In genomic region chr17:48997827-48998556, GRCh38 we compare ENCODE assay signal across 9 cellular contexts. TPM values are rescaled to one million over a fixed set of nuclear protein-coding genes. Genes with fewer than 3 reads are reported as not detected.
DNase-seq lines count a peak whose midpoint lies in the region; ATAC-seq, FAIRE-seq and TF ChIP-seq lines count a peak whose summit lies in the region.
"Had no signal": no experiment of that assay in that cellular context is flagged by ENCODE, and none has a peak within 500 bp of the region (broad histone marks: within the 10 kb centered on the region; RNA-seq: fewer than 3 reads in every experiment).

No MANE protein-coding gene starts in this region.

- TF ChIP-seq CTCF in A549 (IDR thresholded peaks at IDR 0.05) (no peak), GM23338 (conservative IDR thresholded peaks at IDR 0.05; ENCODE audit: low read depth in 2 of 2) (no peak), keratinocyte (optimal IDR thresholded peaks at IDR 0.05 in 1 of 3, IDR thresholded peaks at IDR 0.05 in 1 of 3, conservative IDR thresholded peaks at IDR 0.05 in 1 of 3; ENCODE audit: extremely low read depth in 1 of 3, insufficient read depth in 2 of 3, low read length in 3 of 3) (no peak)

- peaks cover 32% of the 10 kb centered on the region for H3K4me1 Mint-ChIP-seq in GM23338
- peaks cover 28% of the 10 kb centered on the region for H3K4me1 Mint-ChIP-seq in activated T-cell treated with anti-CD3 and anti-CD28 coated beads, Interleukin-2, amount 50 U/mL, for 4 hours (ENCODE audit: low read depth)

- H3K27ac ChIP-seq in A549: peak overlapping the region; percentile 93 to 97
- peak overlapping the region; percentile 99 for H3K27ac ChIP-seq in GM23338 (ENCODE audit: low read depth)
- H3K27ac ChIP-seq in keratinocyte (ENCODE audit: control insufficient read depth, insufficient read depth, low read length): no peak overlapping the region

- peak overlapping the region; percentile 99 for H3K27ac Mint-ChIP-seq in GM23338

- H3K79me2 ChIP-seq in GM23338 (replicated peaks; ENCODE audit: insufficient read depth) (peaks cover 58% of the 10 kb centered on the region), keratinocyte (ENCODE audit: control insufficient read depth, insufficient read depth, low read length) (no peaks in the 10 kb centered on the region)

- H4K20me1 ChIP-seq in GM23338 (replicated peaks; ENCODE audit: insufficient read depth) (peaks cover 12% of the 10 kb centered on the region; the same call in 1 of the 2 replicates), keratinocyte (ENCODE audit: control insufficient read depth, extremely low read depth, insufficient read depth, low read length) (no peaks in the 10 kb centered on the region)

- H2AFZ ChIP-seq in GM23338 (no peak overlapping the region), keratinocyte (ENCODE audit: control insufficient read depth, low read length) (peak overlapping the region; percentile 26)

- TF ChIP-seq RAD21 in A549 (conservative IDR thresholded peaks at IDR 0.05 in 1 of 2, IDR thresholded peaks at IDR 0.05 in 1 of 2): no peak

- TF ChIP-seq EP300 in A549 (IDR thresholded peaks at IDR 0.05): no peak

- no peaks in the 10 kb centered on the region for H3K36me3 ChIP-seq in GM23338 (ENCODE audit: insufficient read depth)
- no peaks in the 10 kb centered on the region for H3K36me3 ChIP-seq in keratinocyte (ENCODE audit: control insufficient read depth in 2 of 2, extremely low read depth in 1 of 2, insufficient read depth in 2 of 2, low read length in 2 of 2)

- peaks cover 52% of the 10 kb centered on the region for H3K36me3 Mint-ChIP-seq in GM23338 (ENCODE audit: low read depth)
- H3K36me3 Mint-ChIP-seq in activated T-cell treated with anti-CD3 and anti-CD28 coated beads, Interleukin-2, amount 50 U/mL, for 4 hours (ENCODE audit: insufficient read depth): no peaks in the 10 kb centered on the region

- H3K4me3 ChIP-seq in A549 (peak overlapping the region; percentile 60), GM23338 (peak overlapping the region; percentile 78), keratinocyte (ENCODE audit: control insufficient read depth in 2 of 3, extremely low read depth in 1 of 3, insufficient read depth in 2 of 3, low read depth in 1 of 3, low read length in 3 of 3) (peak overlapping the region; percentile 18 to 51 (median 22))

- no peaks in the 10 kb centered on the region for H3K9me2 ChIP-seq in GM23338 (ENCODE audit: insufficient read depth)

- POLR2A ChIA-PET in A549 (lab: Yijun Ruan, JAX): interaction anchor here (0.6 to 9.1 kb wide), 18 partner anchors 8 to 319 kb away, joined by 3 to 156 read pairs (median 8); partner anchors contain the start of genes ATP5MC1, SNF8 and UBE2Z

- TF ChIP-seq POLR2A in A549 (IDR thresholded peaks at IDR 0.05; ENCODE audit: low read length): 0 out of 2 replicates have a peak, but pooled peaks have one; percentile 2

- no peaks in the 10 kb centered on the region for H3K9me3 ChIP-seq in A549
- no peaks in the 10 kb centered on the region for H3K9me3 ChIP-seq in keratinocyte (ENCODE audit: control insufficient read depth, low read depth, low read length)

- H3F3A ChIP-seq in GM23338 (replicated peaks; ENCODE audit: low read depth): peaks cover 11% of the 10 kb centered on the region

- CTCF ChIA-PET in A549 (lab: Yijun Ruan, JAX): interaction anchor here (0.6 to 30.3 kb wide), 15 partner anchors 14 to 325 kb away, joined by 3 to 639 read pairs (median 5); partner anchors contain the start of genes ATP5MC1, GIP and SNF8

- peaks cover 3% of the 10 kb centered on the region; the same call in 2 of the 3 replicates for H3K9me3 Mint-ChIP-seq in GM23338
- peaks cover 3% of the 10 kb centered on the region for H3K9me3 Mint-ChIP-seq in activated T-cell treated with anti-CD3 and anti-CD28 coated beads, Interleukin-2, amount 50 U/mL, for 4 hours

- ATAC-seq in A549 (peak in 1 of 2 experiments; percentile 3; a peak in 3 of 6 replicates), GM23338 (peak; percentile 1; the same call in 2 of the 3 replicates), HG02798 (IDR thresholded peaks at IDR 0.05; ENCODE audit: poor library complexity, unreplicated experiment) (no peak)
- peak; percentile 23 to 36 for ATAC-seq in activated T-cell treated with anti-CD3 and anti-CD28 coated beads, Interleukin-2, amount 50 U/mL, for 4 hours

- no peaks in the 10 kb centered on the region for H3K9me1 ChIP-seq in keratinocyte (ENCODE audit: control insufficient read depth, extremely low read depth, insufficient read depth, low read length)

- DNase-seq in A549 (ENCODE audit: low read depth in 1 of 2, low spot score in 1 of 2) (no peak), GM23338 (ENCODE audit: low spot score) (peak; percentile 38), keratinocyte (ENCODE audit: low read depth, low spot score) (no peak), activated gamma-delta T cell (lab: John Stamatoyannopoulos, UW) (no peak), GM19240 (ENCODE audit: insufficient read length, low spot score) (no peak), NCI-H2227 treated with DMSO at 0.1 percent for 48 hours (lab: John Stamatoyannopoulos, UW) (no peak)
- DNase-seq in activated T-cell treated with anti-CD3 and anti-CD28 coated beads, Interleukin-2, amount 50 U/mL, for 4 hours: no peak

- H3K4me2 ChIP-seq in A549 (peak overlapping the region; percentile 90), GM23338 (peak overlapping the region; percentile 79), keratinocyte (ENCODE audit: control insufficient read depth, extremely low read depth, insufficient read depth, low read depth, low read length) (peak overlapping the region; percentile 73)

- FAIRE-seq in A549 (lab: Jason Lieb, UNC) (no peak), keratinocyte (lab: Jason Lieb, UNC) (no peak)

- dilution Hi-C loops in keratinocyte (cut with MboI; ENCODE audit: extremely low pct_ligation_motif_present, low sequenced_read_pairs): no loop called here

- 1% methylated on average over 52 of the region's 58 CpGs for WGBS in A549 (ENCODE audit: missing lambda C conversion rate)

- peak overlapping the region; percentile 90 for H3K4me3 Mint-ChIP-seq in GM23338
- peak overlapping the region; percentile 58 for H3K4me3 Mint-ChIP-seq in activated T-cell treated with anti-CD3 and anti-CD28 coated beads, Interleukin-2, amount 50 U/mL, for 4 hours

- H3K27me3 ChIP-seq in GM23338 (ENCODE audit: insufficient read depth) (no peaks in the 10 kb centered on the region), keratinocyte (ENCODE audit: control insufficient read depth, extremely low read depth, insufficient read depth, low read length) (peaks cover 68% of the 10 kb centered on the region)

- H3K9ac ChIP-seq in keratinocyte (ENCODE audit: control insufficient read depth, extremely low read depth, insufficient read depth, low read length): no peak overlapping the region

- H3K27me3 Mint-ChIP-seq in GM23338 (ENCODE audit: insufficient read depth, low read depth, poor library complexity): peaks cover 29% of the 10 kb centered on the region
- peaks cover 81% of the 10 kb centered on the region for H3K27me3 Mint-ChIP-seq in activated T-cell treated with anti-CD3 and anti-CD28 coated beads, Interleukin-2, amount 50 U/mL, for 4 hours (ENCODE audit: low read depth)

- peaks cover 44% of the 10 kb centered on the region for H3K4me1 ChIP-seq in A549
- H3K4me1 ChIP-seq in GM23338 (ENCODE audit: insufficient read depth): peaks cover 41% of the 10 kb centered on the region
- no peaks in the 10 kb centered on the region for H3K4me1 ChIP-seq in keratinocyte (ENCODE audit: control insufficient read depth, extremely low read depth, insufficient read depth, low read length)

RNA-seq across cellular contexts. Expression of gene IGF2BP1, which starts 0.8 kb away (rescaled TPM):
- polyA plus RNA-seq in A549 (2011; rRNA removed) (26.2 and 30.1 TPM in 2 replicates), A549 (2017; fragmentation: RNase III; extraction: RNeasy Plus Mini Kit Qiagen cat#74134 plus additional on column Dnase treatment) (38.0 to 42.3 TPM (median 40.3 TPM) in 3 replicates), GM23338 (2016; fragmentation: Nextera tagmentation; extraction: Ambion mirVana) (66.1 and 68.6 TPM in 2 replicates), keratinocyte (under 0.01 TPM in 1 of 3 replicates, not detected in the others)
- 31.0 and 37.6 TPM in 2 replicates for polyA plus RNA-seq in A549 (2012; cell fraction: cytosol; rRNA removed)
- polyA plus RNA-seq in A549 (2012; cell fraction: nucleus; rRNA removed): 47.7 and 67.8 TPM in 2 replicates
- polyA minus RNA-seq in A549 (2011; rRNA and poly(A)+ RNA removed): 56.3 and 83.5 TPM in 2 replicates
- 231 and 249 TPM in 2 replicates for total RNA-seq in GM23338 (2014; rRNA removed; shearing (Covaris generic))
- total RNA-seq in activated T-cell treated with anti-CD3 and anti-CD28 coated beads, Interleukin-2, amount 50 U/mL, for 4 hours: under 1 TPM; 0.32 to 0.76 (median 0.35) TPM
- polyA plus RNA-seq in keratinocyte (2011; ENCODE audit: low read depth): not detected
- polyA plus RNA-seq in keratinocyte (2011; cell fraction: cytosol; rRNA removed): not detected in 2 replicates
- polyA plus RNA-seq in keratinocyte (2011; cell fraction: nucleus; rRNA removed): 0.04 TPM in 1 of 2 replicates, not detected in the other
- not detected in 2 replicates for polyA plus RNA-seq in keratinocyte (2012; ENCODE audit: low replicate concordance)
- 0.03 TPM in 1 of 3 replicates, not detected in the others for polyA minus RNA-seq in keratinocyte
- not detected for polyA minus RNA-seq in keratinocyte (2011; cell fraction: cytosol; rRNA and poly(A)+ RNA removed)
- 0.08 TPM in 1 of 2 replicates, not detected in the other for polyA minus RNA-seq in keratinocyte (2011; cell fraction: nucleus; rRNA and poly(A)+ RNA removed)

RNA-seq across cellular contexts. Expression of gene GIP, which starts 29.6 kb away (rescaled TPM):
- polyA plus RNA-seq in A549 (2011; rRNA removed): 6.1 and 6.3 TPM in 2 replicates
- polyA plus RNA-seq in A549 (2012; cell fraction: cytosol; rRNA removed): 2.6 TPM in 2 replicates
- 0.31 and 0.61 TPM in 2 replicates for polyA plus RNA-seq in A549 (2012; cell fraction: nucleus; rRNA removed)
- polyA plus RNA-seq in A549 (2017; fragmentation: RNase III; extraction: RNeasy Plus Mini Kit Qiagen cat#74134 plus additional on column Dnase treatment): 3.5 to 5.2 TPM (median 5.2 TPM) in 3 replicates
- 3.6 and 6.1 TPM in 2 replicates for polyA minus RNA-seq in A549 (2011; rRNA and poly(A)+ RNA removed)
- not detected in 2 replicates for total RNA-seq in GM23338 (2014; rRNA removed; shearing (Covaris generic))
- 0.43 and 1.3 TPM in 2 replicates for polyA plus RNA-seq in GM23338 (2016; fragmentation: Nextera tagmentation; extraction: Ambion mirVana)
- total RNA-seq in activated T-cell treated with anti-CD3 and anti-CD28 coated beads, Interleukin-2, amount 50 U/mL, for 4 hours: not detected
- not detected in 3 replicates for polyA plus RNA-seq in keratinocyte
- polyA plus RNA-seq in keratinocyte (2011; ENCODE audit: low read depth): not detected
- not detected in 2 replicates for polyA plus RNA-seq in keratinocyte (2011; cell fraction: cytosol; rRNA removed)
- not detected in 2 replicates for polyA plus RNA-seq in keratinocyte (2011; cell fraction: nucleus; rRNA removed)
- polyA plus RNA-seq in keratinocyte (2012; ENCODE audit: low replicate concordance): not detected in 2 replicates
- polyA minus RNA-seq in keratinocyte: not detected in 3 replicates
- polyA minus RNA-seq in keratinocyte (2011; cell fraction: cytosol; rRNA and poly(A)+ RNA removed): not detected
- not detected in 2 replicates for polyA minus RNA-seq in keratinocyte (2011; cell fraction: nucleus; rRNA and poly(A)+ RNA removed)
- total RNA-seq: glomerular endothelial cell had no signal

RNA-seq across cellular contexts. Expression of gene SNF8, which starts 53.4 kb away (rescaled TPM):
- polyA plus RNA-seq in A549 (2011; rRNA removed) (187 and 209 TPM in 2 replicates), A549 (2017; fragmentation: RNase III; extraction: RNeasy Plus Mini Kit Qiagen cat#74134 plus additional on column Dnase treatment) (298 to 323 TPM (median 320 TPM) in 3 replicates), GM23338 (2016; fragmentation: Nextera tagmentation; extraction: Ambion mirVana) (103 and 113 TPM in 2 replicates), keratinocyte (72.4 to 94.9 TPM (median 90.5 TPM) in 3 replicates)
- polyA plus RNA-seq in A549 (2012; cell fraction: cytosol; rRNA removed): 368 and 375 TPM in 2 replicates
- polyA plus RNA-seq in A549 (2012; cell fraction: nucleus; rRNA removed): 159 and 183 TPM in 2 replicates
- polyA minus RNA-seq in A549 (2011; rRNA and poly(A)+ RNA removed): 162 TPM in 2 replicates
- total RNA-seq in GM23338 (2014; rRNA removed; shearing (Covaris generic)): 88.5 and 114 TPM in 2 replicates
- 100 to 1,000 TPM; 166 to 173 (median 170) TPM for total RNA-seq in activated T-cell treated with anti-CD3 and anti-CD28 coated beads, Interleukin-2, amount 50 U/mL, for 4 hours
- polyA plus RNA-seq in keratinocyte (2011; ENCODE audit: low read depth): 45.5 TPM
- polyA plus RNA-seq in keratinocyte (2011; cell fraction: cytosol; rRNA removed): 76.9 and 100 TPM in 2 replicates
- 47.3 and 48.1 TPM in 2 replicates for polyA plus RNA-seq in keratinocyte (2011; cell fraction: nucleus; rRNA removed)
- 39.4 and 97.8 TPM in 2 replicates for polyA plus RNA-seq in keratinocyte (2012; ENCODE audit: low replicate concordance)
- 37.1 to 63.0 TPM (median 57.4 TPM) in 3 replicates for polyA minus RNA-seq in keratinocyte
- 45.3 TPM for polyA minus RNA-seq in keratinocyte (2011; cell fraction: cytosol; rRNA and poly(A)+ RNA removed)
- polyA minus RNA-seq in keratinocyte (2011; cell fraction: nucleus; rRNA and poly(A)+ RNA removed): 9.9 and 16.8 TPM in 2 replicates

Comparison
In these comparisons a context has a peak if more than half of its experiments do, and no peak if none do; other contexts are left out.
1. H3K4me3 ChIP-seq: peak in every context shown above with its lines; median percentile 78 in GM23338; 60 in A549; 22 in keratinocyte.
2. RNA of gene IGF2BP1, which starts 0.8 kb away (polyA plus RNA-seq): 66.1 to 68.6 TPM in GM23338 and 26.2 to 67.8 TPM in A549; under 0.01 to 0.04 TPM in keratinocyte; every median in the first group is over 10 times any median in the second.
3. Peak in every context shown above with its lines, with median percentiles within 50 percentile points of each other: H3K4me2 ChIP-seq.